Comparison of ENCODE assay signal across 16 cellular contexts in the genomic region with DNA sequence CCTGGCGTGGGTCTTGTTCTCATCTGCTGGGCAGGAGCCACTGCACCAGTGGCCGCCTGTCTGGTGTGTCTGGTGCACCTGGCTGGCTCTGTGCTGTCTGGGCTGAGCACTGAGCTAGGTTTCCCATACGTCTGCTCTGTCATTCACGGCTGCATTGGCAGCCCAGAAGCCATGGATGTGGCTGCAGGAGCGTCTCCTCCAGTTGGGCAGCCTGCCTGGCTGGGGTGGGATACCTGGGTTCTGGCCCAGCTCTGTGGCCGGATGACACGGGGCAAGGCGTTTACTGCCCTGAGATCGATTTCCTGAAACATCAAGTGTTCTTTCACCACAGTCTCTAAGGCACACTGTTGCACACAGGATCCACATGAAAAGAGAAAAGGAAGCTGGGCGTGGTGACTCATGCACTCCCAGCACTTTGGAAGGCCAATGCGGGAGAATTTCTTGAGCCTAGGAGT. TPM values are rescaled to one million over a fixed set of nuclear protein-coding genes. Genes with fewer than 3 reads are reported as not detected.
DNase-seq lines count a peak whose midpoint lies in the region; FAIRE-seq and TF ChIP-seq lines count a peak whose summit lies in the region.
"Had no signal": no experiment of that assay in that cellular context is flagged by ENCODE, and none has a peak within 500 bp of the region (broad histone marks: within the 10 kb centered on the region; RNA-seq: fewer than 3 reads in every experiment).

No MANE protein-coding gene starts in this region.

- H3K4me3 Mint-ChIP-seq in brain (no peak overlapping the region), glutamatergic neuron (ENCODE audit: unreplicated experiment) (no peak overlapping the region)

- no peaks in the 10 kb centered on the region for H3K9me2 ChIP-seq in OCI-LY7 (ENCODE audit: insufficient read depth, low read length)

- H3K36me3 Mint-ChIP-seq in brain (peaks cover 24% of the 10 kb centered on the region), glutamatergic neuron (ENCODE audit: unreplicated experiment) (peaks cover 10% of the 10 kb centered on the region)

- H3K27me3 Mint-ChIP-seq in brain (peaks cover 3% of the 10 kb centered on the region), glutamatergic neuron (ENCODE audit: unreplicated experiment) (peaks cover 3% of the 10 kb centered on the region)

- no peak for FAIRE-seq in kidney (lab: Jason Lieb, UNC)
- FAIRE-seq: HTR-8/SVneo had no signal

- CTCF ChIA-PET in OCI-LY7 (lab: Charles Lee; ENCODE audit: unreplicated experiment) = no interaction called here

- no peaks in the 10 kb centered on the region for H3K9me3 ChIP-seq in kidney (ENCODE audit: control insufficient read depth in 1 of 2, low read length in 2 of 2)
- H3K9me3 ChIP-seq in OCI-LY7 (ENCODE audit: low read length) = 0 out of 2 replicates have a peak, but pooled peaks cover 4% of the 10 kb centered on the region
- no peaks in the 10 kb centered on the region for H3K9me3 ChIP-seq in sigmoid colon
- H3K9me3 ChIP-seq: colonic mucosa, HAP-1 had no signal

- peaks cover 42% of the 10 kb centered on the region for H3K4me1 Mint-ChIP-seq in brain
- H3K4me1 Mint-ChIP-seq in glutamatergic neuron (ENCODE audit: low read depth, unreplicated experiment) = peaks cover 7% of the 10 kb centered on the region

- H3K4me1 ChIP-seq in kidney (ENCODE audit: control insufficient read depth in 1 of 2, insufficient read depth in 1 of 2, low read depth in 1 of 2, low read length in 2 of 2) (peaks cover 21% of the 10 kb centered on the region in 2 donors), OCI-LY7 (ENCODE audit: insufficient read depth, low read length, poor library complexity, severe bottlenecking) (no peaks in the 10 kb centered on the region), sigmoid colon (peaks cover 0 to 17% (median 0%) of the 10 kb centered on the region in 4 donors)
- H3K4me1 ChIP-seq: colonic mucosa had no signal

- no peaks in the 10 kb centered on the region for H4K20me1 ChIP-seq in OCI-LY7 (ENCODE audit: insufficient read depth, low read length)

- TF ChIP-seq EP300 in sigmoid colon (IDR thresholded peaks at IDR 0.05) = no peak

- no TSS peak for BruUV-seq in OCI-LY7 (replicated peaks; lab: Mats Ljungman, UMichigan)

- intact Hi-C loops in kidney (cut with DNase I) = no loop called here
- intact Hi-C loops in OCI-LY7 (cut with micrococcal nuclease; ENCODE audit: unreplicated experiment) = no loop called here
- intact Hi-C loops in sigmoid colon (cut with DNase I) = no loop called here

- H3K36me3 ChIP-seq in kidney (ENCODE audit: control insufficient read depth in 1 of 2, insufficient read depth in 2 of 2, low read length in 2 of 2) (no peaks in the 10 kb centered on the region), OCI-LY7 (ENCODE audit: insufficient read depth, low read length) (no peaks in the 10 kb centered on the region), sigmoid colon (no peaks in the 10 kb centered on the region)
- H3K36me3 ChIP-seq: colonic mucosa had no signal

- POLR2A ChIA-PET in OCI-LY7 (lab: Charles Lee) = interaction anchor here (0.6 kb wide), 1 partner anchor 178 kb away, joined by 6 read pairs; no protein-coding TSS in a partner anchor

- H3K9ac ChIP-seq in kidney (ENCODE audit: low read length in 2 of 2) = no peak overlapping the region

- no peaks in the 10 kb centered on the region for H3K79me2 ChIP-seq in OCI-LY7 (ENCODE audit: insufficient read depth, low read depth, low read length)

- no peak for TF ChIP-seq CTCF in brain (conservative IDR thresholded peaks at IDR 0.05)
- no peak for TF ChIP-seq CTCF in kidney (IDR thresholded peaks at IDR 0.05; ENCODE audit: borderline replicate concordance, extremely low read depth, insufficient read depth)
- no peak for TF ChIP-seq CTCF in glutamatergic neuron (IDR thresholded peaks at IDR 0.05; ENCODE audit: partially characterized antibody, unreplicated experiment)
- no peak for TF ChIP-seq CTCF in OCI-LY7 (conservative IDR thresholded peaks at IDR 0.05; ENCODE audit: low read length)
- no peak for TF ChIP-seq CTCF in sigmoid colon (IDR thresholded peaks at IDR 0.05)

- no peak overlapping the region for H3K4me3 ChIP-seq in kidney (ENCODE audit: low read length in 2 of 2)
- no peak overlapping the region for H3K4me3 ChIP-seq in OCI-LY7 (ENCODE audit: low read depth, low read length, poor library complexity, severe bottlenecking)
- no peak overlapping the region for H3K4me3 ChIP-seq in sigmoid colon
- H3K4me3 ChIP-seq: colonic mucosa, HAP-1 had no signal

- H3K4me2 ChIP-seq in OCI-LY7 (ENCODE audit: low read length) = no peak overlapping the region

- no peak overlapping the region for H2AFZ ChIP-seq in OCI-LY7 (ENCODE audit: low read length)

- H3K27ac ChIP-seq in kidney (ENCODE audit: low read depth in 2 of 2, low read length in 2 of 2) (no peak overlapping the region), OCI-LY7 (ENCODE audit: low read depth, low read length, poor library complexity, severe bottlenecking) (no peak overlapping the region), sigmoid colon (no peak overlapping the region)
- H3K27ac ChIP-seq: colonic mucosa had no signal

- H3K9me3 Mint-ChIP-seq in brain (peaks cover 4 to 16% (median 7%) of the 10 kb centered on the region in 5 experiments), glutamatergic neuron (ENCODE audit: unreplicated experiment) (peaks cover 5% of the 10 kb centered on the region)

- peak overlapping the region in 4 of 5 experiments; percentile 2 to 65 (median 18) for H3K27ac Mint-ChIP-seq in brain
- H3K27ac Mint-ChIP-seq in glutamatergic neuron (ENCODE audit: unreplicated experiment) = no peak overlapping the region

- 74 to 87% methylated on average over 11 of the region's 11 CpGs for WGBS in sigmoid colon, 2 donors

- DNase-seq in Daoy (ENCODE audit: low read depth) (peak; percentile 86), M059J (ENCODE audit: low read depth) (peak; percentile 95), kidney (peak; percentile 61), glutamatergic neuron (no peak), mesenteric fat pad (ENCODE audit: low spot score) (no peak), OCI-LY7 (ENCODE audit: low spot score) (no peak), sigmoid colon (no peak)
- DNase-seq: activated T-cell treated with anti-CD3 and anti-CD28 coated beads for 4 hours, C1 segment of cervical spinal cord, colonic mucosa, NCI-H1105 treated with DMSO at 0.1 percent for 48 hours, NCI-H524 treated with DMSO at 0.1 percent for 48 hours, Right ventricle myocardium superior had no signal

- TF ChIP-seq POLR2A in sigmoid colon (IDR thresholded peaks at IDR 0.05) = no peak

- H3K27me3 ChIP-seq in sigmoid colon = no peaks in the 10 kb centered on the region
- H3K27me3 ChIP-seq: colonic mucosa had no signal

RNA-seq across cellular contexts. Expression of a gene that starts 25.5 kb away (rescaled TPM):
- total RNA-seq in Daoy (2014; rRNA removed; shearing (Covaris generic)) = 39.9 and 40.3 TPM in 2 replicates
- total RNA-seq in M059J (2014; rRNA removed; shearing (Covaris generic)) = 40.4 and 44.2 TPM in 2 replicates
- polyA plus RNA-seq in brain (ENCODE audit: insufficient read depth, low read depth, low replicate concordance) (11.5 TPM), kidney (ENCODE audit: insufficient read depth, low read depth, low replicate concordance) (10.7 TPM), sigmoid colon (1 to 10 TPM; 4.2 to 8.9 (median 8.6) TPM)
- total RNA-seq in kidney (25.5 TPM), glutamatergic neuron (ENCODE audit: unreplicated experiment) (48.6 TPM), mesenteric fat pad (59.2 TPM), OCI-LY7 (2022) (32.4 and 34.3 TPM in 2 replicates), sigmoid colon (10 to 100 TPM; 19.3 to 31.0 (median 27.3) TPM)
- total RNA-seq in OCI-LY7 (2014; rRNA removed; shearing (Covaris generic)) = 20.1 and 31.8 TPM in 2 replicates

Comparison
In these comparisons a context has a peak if more than half of its experiments do, and no peak if none do; other contexts are left out.
1. DNase-seq: peak in Daoy (single experiment), M059J (single experiment) and kidney (single experiment); none in glutamatergic neuron (single experiment), mesenteric fat pad (single experiment), OCI-LY7 (single experiment) and sigmoid colon (single experiment).